Comparison of ENCODE assay signal across 8 cellular contexts in genomic region chr11:67118801-67119576, GRCh38. TPM values are rescaled to one million over a fixed set of nuclear protein-coding genes. Genes with fewer than 3 reads are reported as not detected.
A peak's percentile ranks its signal among the peaks of the same experiment; 100 is the strongest.
DNase-seq lines count a peak whose midpoint lies in the region; ATAC-seq and TF ChIP-seq lines count a peak whose summit lies in the region.

Gene KDM2A (plus strand): TSS chr11:67119263. CDS start chr11:67121317, 2,054 bp downstream.

- H3K4me2 ChIP-seq in Loucy (ENCODE audit: low read depth, low read length, poor library complexity, severe bottlenecking): peak within 1 kb of the TSS; percentile 92

- H3K4me3 ChIP-seq in H7 (ENCODE audit: insufficient read depth, low read depth, low read length) (peak within 1 kb of the TSS; percentile 61), Loucy (ENCODE audit: low read length, poor library complexity, severe bottlenecking) (peak within 1 kb of the TSS; percentile 99)

- peak within 1 kb of the TSS; percentile 94 for H3K9ac ChIP-seq in Loucy (ENCODE audit: low read depth, low read length, poor library complexity, severe bottlenecking)

- H3K4me1 Mint-ChIP-seq in natural killer cell: peaks cover 24 to 29% of the 10 kb centered on the region in 2 donors

- no peaks in the 10 kb centered on the region for H3K36me3 Mint-ChIP-seq in natural killer cell

- peak within 1 kb of the TSS; percentile 97 for H3K4me3 Mint-ChIP-seq in natural killer cell

- peak; percentile 77 for TF ChIP-seq POLR2A in Raji (IDR thresholded peaks at IDR 0.05; ENCODE audit: insufficient read depth, low read depth, low read length)

- H3K36me3 ChIP-seq in H7 (replicated peaks; ENCODE audit: control insufficient read depth, insufficient read depth, low read length) (no peaks in the 10 kb centered on the region), Loucy (ENCODE audit: insufficient read depth, low read length) (no peaks in the 10 kb centered on the region)

- H3K9me3 ChIP-seq in Loucy (ENCODE audit: insufficient read depth, low read depth, low read length): no peaks in the 10 kb centered on the region

- peaks cover 43% of the 10 kb centered on the region for H3K4me1 ChIP-seq in Loucy (ENCODE audit: insufficient read depth, low read length, poor library complexity, severe bottlenecking)

- TF ChIP-seq CTCF in Loucy (conservative IDR thresholded peaks at IDR 0.05; ENCODE audit: low read length) (no peak), natural killer cell (IDR thresholded peaks at IDR 0.05) (peak; percentile 22)

- peaks cover 52% of the 10 kb centered on the region for H3K79me2 ChIP-seq in Loucy (ENCODE audit: insufficient read depth, low read length)

- H3K27me3 Mint-ChIP-seq in natural killer cell (ENCODE audit: low read depth in 2 of 2): no peaks in the 10 kb centered on the region

- H4K20me1 ChIP-seq in Loucy (ENCODE audit: insufficient read depth, low read length, poor library complexity, severe bottlenecking): peaks cover 38% of the 10 kb centered on the region

- peak within 1 kb of the TSS; percentile 91 to 97 for H3K27ac Mint-ChIP-seq in natural killer cell

- H3F3A ChIP-seq in Loucy (ENCODE audit: low read depth): 0 out of 2 replicates have a peak, but pooled peaks cover 4% of the 10 kb centered on the region

- peak; percentile 99 for DNase-seq in EH (ENCODE audit: low read depth)
- peak; percentile 100 for DNase-seq in H7
- peak; percentile 99 for DNase-seq in activated T-helper 9 cell treated with anti-CD3 and anti-CD28 coated beads, Interleukin-2, amount 50 U/mL, for 16 hours (ENCODE audit: low read depth)
- peak; percentile 97 for DNase-seq in fibroblast of peridontal ligament (ENCODE audit: extremely low read depth)
- peak; percentile 94 for DNase-seq in natural killer cell
- peak; percentile 95 to 100 (median 99) for DNase-seq in stimulated activated naive CD4-positive, alpha-beta T cell (lab: John Stamatoyannopoulos, UW)

- intact Hi-C loops in natural killer cell (cut with micrococcal nuclease): no loop called here

- no peaks in the 10 kb centered on the region for H3K9me3 Mint-ChIP-seq in natural killer cell

- peak; percentile 79 to 96 (median 84) for ATAC-seq in natural killer cell

- peaks cover 2% of the 10 kb centered on the region; the same call in 1 of the 2 replicates for H3K27me3 ChIP-seq in H7 (ENCODE audit: control insufficient read depth, insufficient read depth, low read length)
- H3K27me3 ChIP-seq in Loucy (ENCODE audit: insufficient read depth, low read length, poor library complexity, severe bottlenecking): no peaks in the 10 kb centered on the region

- H2AFZ ChIP-seq in Loucy (ENCODE audit: low read length): peak within 1 kb of the TSS; percentile 83

- no peaks in the 10 kb centered on the region for H3K9me2 ChIP-seq in Loucy (replicated peaks; ENCODE audit: low read depth, low read length)

RNA-seq across cellular contexts. Expression of gene KDM2A, which starts in this region (rescaled TPM):
- total RNA-seq in H7 (2014; rRNA removed; shearing (Covaris generic)): 29.2 and 36.2 TPM in 2 replicates
- 100 to 1,000 TPM; 268 to 312 (median 283) TPM for total RNA-seq in natural killer cell

Comparison
In these comparisons a context has a peak if more than half of its experiments do, and no peak if none do; other contexts are left out.
1. Peak in every context shown above with its lines: DNase-seq, ATAC-seq and H3K4me3 ChIP-seq.